ENCODE assay signal across 1 cellular context in genomic region chr9:130685104-130685503, GRCh38.
TF ChIP-seq lines count a peak whose summit lies in the region.

No MANE protein-coding gene starts in this region.

TF ChIP-seq in HepG2, 621 proteins besides CTCF, POLR2A, EP300 and RAD21:
- peak; percentile 64; the same call in 1 of the 2 replicates for TF ChIP-seq ZNF280D (CRISPR knock-in tag; IDR thresholded peaks at IDR 0.05)
- no peak for TF ChIP-seq KDM1A (CRISPR knock-in tag; IDR thresholded peaks at IDR 0.05)
TF ChIP-seq in HepG2: peak in this region for 1.
